11 cellular contexts compared by ENCODE assay signal in genomic region chr20:51910202-51911050, GRCh38.
A peak's percentile ranks its signal among the peaks of the same experiment; 100 is the strongest.
DNase-seq lines count a peak whose midpoint lies in the region; ATAC-seq and TF ChIP-seq lines count a peak whose summit lies in the region.
"Had no signal": no experiment of that assay in that cellular context is flagged by ENCODE, and none has a peak within 500 bp of the region (broad histone marks: within the 10 kb centered on the region; RNA-seq: fewer than 3 reads in every experiment).

No MANE protein-coding gene starts in this region.

- POLR2A ChIA-PET in Caco-2 (lab: Charles Lee), result interaction anchor here (0.6 to 1.0 kb wide), 2 partner anchors 110 to 111 kb away, joined by 3 to 4 read pairs; no protein-coding TSS in a partner anchor
- POLR2A ChIA-PET in CD4-positive, alpha-beta memory T cell (lab: Charles Lee; ENCODE audit: partially characterized antibody), result no interaction called here
- POLR2A ChIA-PET in activated CD8-positive, alpha-beta T cell treated with anti-CD3 and anti-CD28 coated beads for 36 hours (lab: Charles Lee), result no interaction called here

- ATAC-seq in GM21737 (IDR thresholded peaks at IDR 0.05; ENCODE audit: unreplicated experiment), result no peak
- no peak for ATAC-seq in activated CD8-positive, alpha-beta T cell treated with anti-CD3 and anti-CD28 coated beads for 36 hours
- ATAC-seq: left colon, right cardiac atrium had no signal

- TSS peak; percentile 94 for BruUV-seq in Caco-2 (replicated peaks; lab: Mats Ljungman, UMichigan)

- H3K36me3 ChIP-seq in Caco-2 (ENCODE audit: control insufficient read depth, insufficient read depth, low read length), result no peaks in the 10 kb centered on the region
- no peaks in the 10 kb centered on the region for H3K36me3 ChIP-seq in CD4-positive, alpha-beta memory T cell (ENCODE audit: insufficient read depth, low read length)

- H3K27ac ChIP-seq in CD4-positive, alpha-beta memory T cell (ENCODE audit: low read depth, low read length), result no peak overlapping the region

- no peaks in the 10 kb centered on the region for H3K27me3 ChIP-seq in Caco-2 (replicated peaks; ENCODE audit: control insufficient read depth, insufficient read depth, low read length)
- no peaks in the 10 kb centered on the region for H3K27me3 ChIP-seq in CD4-positive, alpha-beta memory T cell (ENCODE audit: insufficient read depth, low read length)

- H3K9me3 Mint-ChIP-seq in Caco-2 (ENCODE audit: unreplicated experiment), result peaks cover 6% of the 10 kb centered on the region
- no peaks in the 10 kb centered on the region for H3K9me3 Mint-ChIP-seq in nephron
- H3K9me3 Mint-ChIP-seq in CD4-positive, alpha-beta memory T cell, result no peaks in the 10 kb centered on the region
- H3K9me3 Mint-ChIP-seq in activated CD8-positive, alpha-beta T cell treated with anti-CD3 and anti-CD28 coated beads for 36 hours, result no peaks in the 10 kb centered on the region
- H3K9me3 Mint-ChIP-seq: activated naive CD4-positive, alpha-beta T cell treated with anti-CD3 and anti-CD28 coated beads for 36 hours had no signal

- peaks cover 47% of the 10 kb centered on the region for H3K4me1 Mint-ChIP-seq in Caco-2 (ENCODE audit: low read depth, unreplicated experiment)
- H3K4me1 Mint-ChIP-seq in nephron, result peaks cover 26% of the 10 kb centered on the region
- H3K4me1 Mint-ChIP-seq in CD4-positive, alpha-beta memory T cell, result no peaks in the 10 kb centered on the region
- H3K4me1 Mint-ChIP-seq in activated CD8-positive, alpha-beta T cell treated with anti-CD3 and anti-CD28 coated beads for 36 hours (ENCODE audit: low read depth), result no peaks in the 10 kb centered on the region

- H3K4me3 Mint-ChIP-seq in Caco-2 (ENCODE audit: unreplicated experiment), result peak overlapping the region; percentile 68
- no peak overlapping the region for H3K4me3 Mint-ChIP-seq in nephron
- H3K4me3 Mint-ChIP-seq in CD4-positive, alpha-beta memory T cell, result no peak overlapping the region
- no peak overlapping the region for H3K4me3 Mint-ChIP-seq in activated CD8-positive, alpha-beta T cell treated with anti-CD3 and anti-CD28 coated beads for 36 hours
- H3K4me3 Mint-ChIP-seq: activated naive CD4-positive, alpha-beta T cell treated with anti-CD3 and anti-CD28 coated beads for 36 hours had no signal

- CTCF ChIA-PET in Caco-2 (lab: Charles Lee), result interaction anchor here (0.6 to 2.7 kb wide), 3 partner anchors 110 to 209 kb away, joined by 3 to 13 read pairs (median 3); no protein-coding TSS in a partner anchor
- CTCF ChIA-PET in CD4-positive, alpha-beta memory T cell (lab: Charles Lee; ENCODE audit: partially characterized antibody), result no interaction called here
- CTCF ChIA-PET in activated CD8-positive, alpha-beta T cell treated with anti-CD3 and anti-CD28 coated beads for 36 hours (lab: Charles Lee), result no interaction called here

- no peaks in the 10 kb centered on the region for H3K9me3 ChIP-seq in Caco-2
- H3K9me3 ChIP-seq in CD4-positive, alpha-beta memory T cell (ENCODE audit: control insufficient read depth in 1 of 2, low read length in 2 of 2), result no peaks in the 10 kb centered on the region

- H3K4me3 ChIP-seq in Caco-2 (ENCODE audit: low read depth, low read length), result 0 out of 2 replicates have a peak overlapping the region, but pooled peaks have one; percentile 6
- H3K4me3 ChIP-seq in choroid plexus epithelial cell (ENCODE audit: low read depth, low read length), result no peak overlapping the region
- H3K4me3 ChIP-seq in CD4-positive, alpha-beta memory T cell (ENCODE audit: low read length in 2 of 2), result no peak overlapping the region

- peak; percentile 78 to 80 for DNase-seq in Caco-2
- peak; percentile 80 for DNase-seq in M059J (ENCODE audit: low read depth)
- DNase-seq in choroid plexus epithelial cell (ENCODE audit: low read depth), result peak; percentile 42
- DNase-seq in CD4-positive, alpha-beta memory T cell, result no peak
- no peak for DNase-seq in activated CD8-positive, alpha-beta T cell treated with anti-CD3 and anti-CD28 coated beads for 36 hours
- DNase-seq in putamen (ENCODE audit: low spot score), result no peak
- DNase-seq: activated naive CD4-positive, alpha-beta T cell treated with anti-CD3 and anti-CD28 coated beads for 36 hours; left colon; right cardiac atrium had no signal

- H3K36me3 Mint-ChIP-seq in Caco-2 (ENCODE audit: insufficient read depth, unreplicated experiment) (peaks cover 5% of the 10 kb centered on the region), nephron (ENCODE audit: low read depth) (no peaks in the 10 kb centered on the region)
- no peaks in the 10 kb centered on the region for H3K36me3 Mint-ChIP-seq in CD4-positive, alpha-beta memory T cell
- no peaks in the 10 kb centered on the region for H3K36me3 Mint-ChIP-seq in activated CD8-positive, alpha-beta T cell treated with anti-CD3 and anti-CD28 coated beads for 36 hours (ENCODE audit: low read depth)

- intact Hi-C loops in Caco-2 (cut with micrococcal nuclease; ENCODE audit: unreplicated experiment), result loop anchor here (1.0 to 2.0 kb wide), 4 partner anchors 38 to 254 kb away; no protein-coding TSS in a partner anchor
- intact Hi-C loops in CD4-positive, alpha-beta memory T cell (cut with micrococcal nuclease), result no loop called here
- intact Hi-C loops in activated CD8-positive, alpha-beta T cell treated with anti-CD3 and anti-CD28 coated beads for 36 hours (cut with micrococcal nuclease), result no loop called here

- TF ChIP-seq CTCF in Caco-2 (IDR thresholded peaks at IDR 0.05; ENCODE audit: insufficient read depth in 1 of 2, low read depth in 1 of 2, low read length in 1 of 2, severe bottlenecking in 1 of 2, unreplicated experiment in 1 of 2) (no peak), choroid plexus epithelial cell (conservative IDR thresholded peaks at IDR 0.05; ENCODE audit: low read depth, low read length) (no peak), nephron (IDR thresholded peaks at IDR 0.05; ENCODE audit: unreplicated experiment in 3 of 3) (no peak)
- TF ChIP-seq CTCF in activated CD8-positive, alpha-beta T cell treated with anti-CD3 and anti-CD28 coated beads for 36 hours (IDR thresholded peaks at IDR 0.05), result no peak

- H3K27ac Mint-ChIP-seq in Caco-2 (ENCODE audit: unreplicated experiment) (peak overlapping the region; percentile 82), nephron (peak overlapping the region; percentile 5 to 53 (median 27))
- no peak overlapping the region for H3K27ac Mint-ChIP-seq in CD4-positive, alpha-beta memory T cell
- H3K27ac Mint-ChIP-seq in activated CD8-positive, alpha-beta T cell treated with anti-CD3 and anti-CD28 coated beads for 36 hours, result no peak overlapping the region
- H3K27ac Mint-ChIP-seq: activated naive CD4-positive, alpha-beta T cell treated with anti-CD3 and anti-CD28 coated beads for 36 hours had no signal

- H3K27me3 Mint-ChIP-seq in Caco-2 (ENCODE audit: insufficient read depth, unreplicated experiment) (no peaks in the 10 kb centered on the region), nephron (ENCODE audit: low read depth) (peaks cover 7% of the 10 kb centered on the region)
- peaks cover 8 to 9% of the 10 kb centered on the region in 2 donors for H3K27me3 Mint-ChIP-seq in CD4-positive, alpha-beta memory T cell
- H3K27me3 Mint-ChIP-seq in activated CD8-positive, alpha-beta T cell treated with anti-CD3 and anti-CD28 coated beads for 36 hours, result peaks cover 16% of the 10 kb centered on the region

- peaks cover 39% of the 10 kb centered on the region for H3K4me1 ChIP-seq in Caco-2
- H3K4me1 ChIP-seq in CD4-positive, alpha-beta memory T cell (ENCODE audit: insufficient read depth, low read length), result no peaks in the 10 kb centered on the region

Comparison
In these comparisons a context has a peak if more than half of its experiments do, and no peak if none do; other contexts are left out.
1. DNase-seq: peak in Caco-2 (2 of 2), M059J (single experiment) and choroid plexus epithelial cell (single experiment); none in CD4-positive, alpha-beta memory T cell (0 of 5), activated CD8-positive, alpha-beta T cell treated with anti-CD3 and anti-CD28 coated beads for 36 hours (single experiment) and putamen (single experiment).
2. H3K27ac Mint-ChIP-seq: peak in Caco-2 (single experiment) and nephron (3 of 3); none in CD4-positive, alpha-beta memory T cell (0 of 7) and activated CD8-positive, alpha-beta T cell treated with anti-CD3 and anti-CD28 coated beads for 36 hours (single experiment).